28 cellular contexts compared by ENCODE assay signal in genomic region chr4:155657169-155657568, GRCh38. TPM values are rescaled to one million over a fixed set of nuclear protein-coding genes. Genes with fewer than 3 reads are reported as not detected.
"Had no signal": no experiment of that assay in that cellular context is flagged by ENCODE, and none has a peak within 500 bp of the region (broad histone marks: within the 10 kb centered on the region; RNA-seq: fewer than 3 reads in every experiment).

No MANE protein-coding gene starts in this region.

- FAIRE-seq: endothelial cell of umbilical vein, keratinocyte, urothelium cell line had no signal

- H3K36me3 ChIP-seq: ovary, right lobe of liver, transverse colon, WERI-Rb-1 had no signal

- H3K27ac ChIP-seq: ovary, right lobe of liver, testis, transverse colon, WERI-Rb-1 had no signal

- H3K4me3 ChIP-seq: ovary, right lobe of liver, testis, transverse colon had no signal

- H3K9me3 ChIP-seq: ovary, right lobe of liver, testis, transverse colon had no signal

- DNase-seq: activated CD4-positive, alpha-beta memory T cell treated with anti-CD3 and anti-CD28 coated beads for 36 hours; activated CD4-positive, alpha-beta T cell treated with anti-CD3 and anti-CD28 coated beads for 48 hours; activated CD8-positive, alpha-beta memory T cell treated with anti-CD3 and anti-CD28 coated beads, Interleukin-2, amount 50 U/mL, for 4 hours; activated gamma-delta T cell treated with Interleukin-2 at 50 U/mL for 16 hours; activated naive CD4-positive, alpha-beta T cell treated with anti-CD3 and anti-CD28 coated beads, Interleukin-2, amount 50 U/mL, for 16 hours; activated T-cell treated with anti-CD3 and anti-CD28 coated beads, Interleukin-2, amount 50 U/mL, for 1 hour; amygdala; caudate nucleus; cortex of kidney; effector memory CD8-positive, alpha-beta T cell; head of caudate nucleus; hippocampal formation; left colon; mammary epithelial cell; midbrain; naive thymus-derived CD4-positive, alpha-beta T cell; ovary; right lobe of liver; stimulated activated CD4-positive, alpha-beta T cell treated with anti-CD3 and anti-CD28 coated beads, Interleukin-12 subunit alpha, Interleukin-12 subunit beta, amount 100 ng/mL, for 4 hours; stimulated activated CD4-positive, alpha-beta T cell treated with anti-CD3 and anti-CD28 coated beads, Interleukin-4, amount 100 ng/mL, for 1 hour; stimulated activated naive CD8-positive, alpha-beta T cell treated with anti-CD3 and anti-CD28 coated beads, Interleukin-15, Interleukin-2, amounts not matched to agents 100 U/mL and 50 U/mL, for 24 hours; T1000; testis; transverse colon; WERI-Rb-1 had no signal

- H3K27me3 ChIP-seq: ovary, right lobe of liver, testis, transverse colon had no signal

- H3K4me1 ChIP-seq: right lobe of liver, testis had no signal

RNA-seq across cellular contexts. Expression of gene GUCY1A1, which starts 9.5 kb away (rescaled TPM):
- total RNA-seq: activated CD4-positive, alpha-beta memory T cell treated with anti-CD3 and anti-CD28 coated beads for 36 hours had no signal
- polyA plus RNA-seq: naive thymus-derived CD4-positive, alpha-beta T cell had no signal
